ENCODE assay signal across 20 cellular contexts in genomic region chr3:167116120-167116922, GRCh38.
"Had no signal": no experiment of that assay in that cellular context is flagged by ENCODE, and none has a peak within 500 bp of the region (broad histone marks: within the 10 kb centered on the region; RNA-seq: fewer than 3 reads in every experiment).

No MANE protein-coding gene starts in this region.

- H3K27ac ChIP-seq: body of pancreas, colonic mucosa, gastrocnemius medialis, heart left ventricle, neural progenitor cell, testis had no signal

- DNase-seq: activated CD8-positive, alpha-beta memory T cell treated with anti-CD3 and anti-CD28 coated beads for 24 hours; activated CD8-positive, alpha-beta memory T cell treated with anti-CD3 and anti-CD28 coated beads, Interleukin-2, amount 50 U/mL, for 48 hours; activated naive CD4-positive, alpha-beta T cell; activated naive CD8-positive, alpha-beta T cell treated with anti-CD3 and anti-CD28 coated beads, Interleukin-2, amount 10 ng/mL, durations not matched to agents 7 days and 5 days; activated T-cell treated with anti-CD3 and anti-CD28 coated beads, Interleukin-2, amount 50 U/mL, for 72 hours; amygdala; body of pancreas; central memory CD4-positive, alpha-beta T cell; colonic mucosa; gastrocnemius medialis; kidney glomerular epithelial cell; mesendoderm; naive thymus-derived CD4-positive, alpha-beta T cell; stimulated activated CD4-positive, alpha-beta T cell treated with anti-CD3 and anti-CD28 coated beads, Interleukin-2, amount 100 ng/mL, for 24 hours; T1000; testis had no signal

- H3K36me3 Mint-ChIP-seq: activated naive CD8-positive, alpha-beta T cell treated with anti-CD3 and anti-CD28 coated beads, Interleukin-2, amount 10 ng/mL, durations not matched to agents 7 days and 5 days; naive thymus-derived CD4-positive, alpha-beta T cell; neural progenitor cell; type B pancreatic cell had no signal

- H3K27ac Mint-ChIP-seq: activated naive CD8-positive, alpha-beta T cell treated with anti-CD3 and anti-CD28 coated beads, Interleukin-2, amount 10 ng/mL, durations not matched to agents 7 days and 5 days; activated T-cell treated with anti-CD3 and anti-CD28 coated beads, Interleukin-2, amount 50 U/mL, for 72 hours; naive thymus-derived CD4-positive, alpha-beta T cell; neural progenitor cell; type B pancreatic cell had no signal

- ATAC-seq: activated CD4-positive, CD25-positive, alpha-beta regulatory T cell treated with anti-CD3 and anti-CD28 coated beads, Interleukin-2, amount 50 U/mL, for 24 hours; activated T-cell treated with anti-CD3 and anti-CD28 coated beads, Interleukin-2, amount 50 U/mL, for 72 hours; body of pancreas; gastrocnemius medialis; naive thymus-derived CD4-positive, alpha-beta T cell had no signal

- H3K4me1 Mint-ChIP-seq: activated naive CD8-positive, alpha-beta T cell treated with anti-CD3 and anti-CD28 coated beads, Interleukin-2, amount 10 ng/mL, durations not matched to agents 7 days and 5 days; naive thymus-derived CD4-positive, alpha-beta T cell had no signal

- H3K4me3 ChIP-seq: body of pancreas, colonic mucosa, gastrocnemius medialis, heart left ventricle, neural progenitor cell, testis had no signal

- H3K9me3 ChIP-seq: body of pancreas, colonic mucosa, gastrocnemius medialis, heart left ventricle, testis had no signal

- H3K27me3 ChIP-seq: body of pancreas, colonic mucosa, gastrocnemius medialis, heart left ventricle, neural progenitor cell, testis had no signal

- H3K9me3 Mint-ChIP-seq: type B pancreatic cell had no signal

- H3K27me3 Mint-ChIP-seq: activated naive CD8-positive, alpha-beta T cell treated with anti-CD3 and anti-CD28 coated beads, Interleukin-2, amount 10 ng/mL, durations not matched to agents 7 days and 5 days; naive thymus-derived CD4-positive, alpha-beta T cell; type B pancreatic cell had no signal

- H3K36me3 ChIP-seq: colonic mucosa, gastrocnemius medialis, heart left ventricle, neural progenitor cell had no signal

- H3K4me1 ChIP-seq: body of pancreas, colonic mucosa, gastrocnemius medialis, testis had no signal

- H3K4me3 Mint-ChIP-seq: activated naive CD8-positive, alpha-beta T cell treated with anti-CD3 and anti-CD28 coated beads, Interleukin-2, amount 10 ng/mL, durations not matched to agents 7 days and 5 days; activated T-cell treated with anti-CD3 and anti-CD28 coated beads, Interleukin-2, amount 50 U/mL, for 72 hours; naive thymus-derived CD4-positive, alpha-beta T cell; neural progenitor cell; type B pancreatic cell had no signal
